ENCODE assay signal across 24 cellular contexts in the genomic region with DNA sequence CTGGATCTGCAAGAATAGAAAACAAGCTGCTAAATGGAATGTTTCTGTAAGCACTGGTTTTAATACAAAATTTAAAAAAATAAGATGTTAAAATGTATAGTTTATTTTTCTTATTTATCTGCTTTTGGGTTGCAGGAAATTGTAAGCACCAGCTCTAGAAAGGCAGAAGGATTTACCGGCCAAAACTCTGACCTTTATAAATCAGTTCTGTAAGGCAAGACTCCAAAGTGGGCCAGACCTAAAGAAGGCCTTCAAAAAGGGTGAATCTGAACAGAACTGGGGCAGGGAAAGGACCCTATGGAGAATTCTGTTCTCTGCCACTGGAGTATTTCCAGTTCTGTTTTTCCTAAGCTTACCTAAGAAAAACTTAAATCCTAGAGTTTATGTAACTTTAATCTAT.
"Had no signal": no experiment of that assay in that cellular context is flagged by ENCODE, and none has a peak within 500 bp of the region (broad histone marks: within the 10 kb centered on the region; RNA-seq: fewer than 3 reads in every experiment).

No MANE protein-coding gene starts in this region.

- ATAC-seq: stimulated activated memory B cell treated with anti-CD40 and anti-IgM and Interleukin-4, amounts not matched to agents 10 μg/mL and 1 μg/mL and 100 μg/mL, for 72 hours; stimulated activated naive CD8-positive, alpha-beta T cell treated with anti-CD3 and anti-CD28 coated beads, Interleukin-15, amount 100 ng/mL, for 72 hours; stimulated activated naive CD8-positive, alpha-beta T cell treated with anti-CD3 and anti-CD28 coated beads, Interleukin-15, Interleukin-2, amounts not matched to agents 100 U/mL and 50 U/mL, for 24 hours; upper lobe of right lung had no signal

- H3K36me3 ChIP-seq: uterus had no signal

- H3K9me3 ChIP-seq: testis, thoracic aorta, thyroid gland, tibial artery, upper lobe of right lung, uterus, vagina had no signal

- H3K27me3 ChIP-seq: stomach, suprapubic skin, testis, thyroid gland, tibial artery, tibial nerve, transverse colon, upper lobe of left lung, upper lobe of right lung, uterus, vagina had no signal

- H3K27ac ChIP-seq: stomach, suprapubic skin, testis, thoracic aorta, thyroid gland, tibial artery, tibial nerve, transverse colon, upper lobe of left lung, upper lobe of right lung, uterus, vagina had no signal

- H3K4me3 ChIP-seq: stomach, suprapubic skin, testis, thoracic aorta, thyroid gland, tibial artery, tibial nerve, transverse colon, upper lobe of left lung, upper lobe of right lung, uterus, vagina had no signal

- H3K4me1 ChIP-seq: suprapubic skin, tibial nerve, transverse colon, upper lobe of left lung, upper lobe of right lung, vagina had no signal

- DNase-seq: stimulated activated CD4-positive, alpha-beta T cell treated with anti-CD3 and anti-CD28 coated beads, Interleukin-2, amount 100 ng/mL, for 48 hours; stimulated activated CD4-positive, alpha-beta T cell treated with anti-CD3 and anti-CD28 coated beads, Interleukin-4, amount 100 ng/mL, for 24 hours; stimulated activated CD4-positive, alpha-beta T cell treated with anti-CD3 and anti-CD28 coated beads, Interleukin-4, amount 100 ng/mL, for 4 hours; stimulated activated CD8-positive, alpha-beta memory T cell treated with anti-CD3 and anti-CD28 coated beads, Interleukin-4, amount 100 ng/mL, for 48 hours; stimulated activated naive B cell treated with anti-CD40 and anti-IgM and Interleukin-4, amounts not matched to agents 10 μg/mL and 1 μg/mL and 100 μg/mL, for 72 hours; stimulated activated naive CD4-positive, alpha-beta T cell; stimulated activated naive CD4-positive, alpha-beta T cell treated with Interleukin-2 at 50 U/mL for 16 hours; stimulated activated naive CD8-positive, alpha-beta T cell treated with anti-CD3 and anti-CD28 coated beads, Interleukin-15, amount 100 ng/mL, for 72 hours; stimulated activated naive CD8-positive, alpha-beta T cell treated with anti-CD3 and anti-CD28 coated beads, Interleukin-15, Interleukin-2, amounts not matched to agents 100 U/mL and 50 U/mL, for 24 hours; stomach; substantia nigra; testis; thyroid gland; tibial artery; transverse colon; trophoblast cell; upper lobe of left lung; upper lobe of right lung; uterus had no signal
